ENCODE assay signal across 8 cellular contexts in genomic region chr9:113622600-113623400, GRCh38.
DNase-seq lines count a peak whose midpoint lies in the region; ATAC-seq and TF ChIP-seq lines count a peak whose summit lies in the region.

No MANE protein-coding gene starts in this region.

- no peaks in the 10 kb centered on the region for H3K9me3 Mint-ChIP-seq in activated T-cell treated with anti-CD3 and anti-CD28 coated beads, Interleukin-2, amount 50 U/mL, for 72 hours

- TF ChIP-seq CTCF in GM10266 (IDR thresholded peaks at IDR 0.05; ENCODE audit: control insufficient read depth, insufficient read depth, low read depth, missing control alignments) (no peak), GM20000 (IDR thresholded peaks at IDR 0.05; ENCODE audit: extremely low read depth, missing control alignments) (no peak), stomach (IDR thresholded peaks at IDR 0.05) (no peak)

- H3K9me3 ChIP-seq in stomach: no peaks in the 10 kb centered on the region
- no peaks in the 10 kb centered on the region for H3K9me3 ChIP-seq in effector memory CD4-positive, alpha-beta T cell (ENCODE audit: control insufficient read depth, low read length)

- TF ChIP-seq EP300 in stomach (IDR thresholded peaks at IDR 0.05): no peak

- H3K27me3 ChIP-seq in stomach: no peaks in the 10 kb centered on the region
- no peaks in the 10 kb centered on the region for H3K27me3 ChIP-seq in effector memory CD4-positive, alpha-beta T cell (replicated peaks; ENCODE audit: control insufficient read depth, insufficient read depth, low read length, poor library complexity, severe bottlenecking)

- no peaks in the 10 kb centered on the region for H3K27me3 Mint-ChIP-seq in activated T-cell treated with anti-CD3 and anti-CD28 coated beads, Interleukin-2, amount 50 U/mL, for 72 hours (ENCODE audit: low read depth)

- peak overlapping the region in 3 of 5 donors; percentile 8 to 79 (median 22) for H3K27ac ChIP-seq in stomach
- no peak overlapping the region for H3K27ac ChIP-seq in effector memory CD4-positive, alpha-beta T cell (ENCODE audit: insufficient read depth, low read length, poor library complexity, severe bottlenecking)

- H3K27ac Mint-ChIP-seq in activated T-cell treated with anti-CD3 and anti-CD28 coated beads, Interleukin-2, amount 50 U/mL, for 72 hours: peak overlapping the region; percentile 93

- WGBS in stomach, 5 donors: 58 to 69% (median 63%) methylated on average over 8 of the region's 8 CpGs

- intact Hi-C loops in stomach (cut with DNase I; ENCODE audit: low total_unique reads): no loop called here

- H3K4me1 ChIP-seq in stomach: peaks cover 26 to 45% (median 34%) of the 10 kb centered on the region in 4 donors
- no peaks in the 10 kb centered on the region for H3K4me1 ChIP-seq in effector memory CD4-positive, alpha-beta T cell (ENCODE audit: control insufficient read depth, insufficient read depth, low read length, poor library complexity, severe bottlenecking)

- DNase-seq in GM10266 (ENCODE audit: extremely low spot score): peak; percentile 57
- peak; percentile 58 for DNase-seq in GM20000 (ENCODE audit: low spot score)
- DNase-seq in activated T-cell treated with anti-CD3 and anti-CD28 coated beads, Interleukin-2, amount 50 U/mL, for 72 hours: peak; percentile 76 to 87
- DNase-seq in kidney glomerular epithelial cell (lab: John Stamatoyannopoulos, UW): peak; percentile 88
- no peak for DNase-seq in stomach
- no peak for DNase-seq in effector memory CD4-positive, alpha-beta T cell

- ATAC-seq in HG03575 (IDR thresholded peaks at IDR 0.05; ENCODE audit: extremely low read depth, insufficient number of reproducible peaks, low FRiP score, unreplicated experiment) (peak; percentile 57), HG02970 (IDR thresholded peaks at IDR 0.05; ENCODE audit: low FRiP score, unreplicated experiment) (no peak)
- ATAC-seq in activated T-cell treated with anti-CD3 and anti-CD28 coated beads, Interleukin-2, amount 50 U/mL, for 72 hours (replicated peaks in 1 of 2): peak; percentile 92

- no peaks in the 10 kb centered on the region for H3K36me3 ChIP-seq in stomach
- no peaks in the 10 kb centered on the region for H3K36me3 ChIP-seq in effector memory CD4-positive, alpha-beta T cell (ENCODE audit: control insufficient read depth, insufficient read depth, low read length)

- peaks cover 0 to 2% of the 10 kb centered on the region in 2 donors for H3K36me3 Mint-ChIP-seq in activated T-cell treated with anti-CD3 and anti-CD28 coated beads, Interleukin-2, amount 50 U/mL, for 72 hours (ENCODE audit: insufficient read depth in 2 of 2)

- H3K4me3 ChIP-seq in stomach: no peak overlapping the region
- H3K4me3 ChIP-seq in effector memory CD4-positive, alpha-beta T cell (ENCODE audit: insufficient read depth, low read depth, low read length, poor library complexity, severe bottlenecking): no peak overlapping the region

- peak overlapping the region; percentile 65 to 79 for H3K4me3 Mint-ChIP-seq in activated T-cell treated with anti-CD3 and anti-CD28 coated beads, Interleukin-2, amount 50 U/mL, for 72 hours

- peaks cover 79% of the 10 kb centered on the region for H3K4me1 Mint-ChIP-seq in activated T-cell treated with anti-CD3 and anti-CD28 coated beads, Interleukin-2, amount 50 U/mL, for 72 hours (ENCODE audit: low read depth)

- no peak for TF ChIP-seq POLR2A in stomach (IDR thresholded peaks at IDR 0.05)

Comparison
In these comparisons a context has a peak if more than half of its experiments do, and no peak if none do; other contexts are left out.
1. DNase-seq: peak in GM10266 (single experiment), GM20000 (single experiment), activated T-cell treated with anti-CD3 and anti-CD28 coated beads, Interleukin-2, amount 50 U/mL, for 72 hours (2 of 2) and kidney glomerular epithelial cell (single experiment); none in stomach (single experiment) and effector memory CD4-positive, alpha-beta T cell (0 of 3).